In the genomic region with DNA sequence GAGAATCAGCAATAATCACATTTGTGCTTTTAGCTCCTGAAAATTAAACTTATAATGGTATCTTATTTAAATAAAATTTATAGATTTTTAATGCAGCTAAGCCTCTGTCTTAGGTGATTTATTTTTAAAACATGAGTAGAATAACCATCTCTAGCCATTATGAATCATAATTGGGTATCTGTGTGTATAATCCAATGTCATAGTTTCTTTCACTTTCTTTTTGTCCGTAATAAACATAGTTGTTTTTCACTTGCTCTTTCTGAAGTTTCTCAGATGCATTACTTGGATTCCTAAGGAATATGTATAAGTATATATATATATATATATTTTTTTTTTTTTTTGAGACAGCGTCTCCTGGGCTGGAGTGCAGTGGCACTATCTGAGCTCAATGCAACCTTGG, we compare ENCODE assay signal across 26 cellular contexts.
"Had no signal": no experiment of that assay in that cellular context is flagged by ENCODE, and none has a peak within 500 bp of the region (broad histone marks: within the 10 kb centered on the region; RNA-seq: fewer than 3 reads in every experiment).

No MANE protein-coding gene starts in this region.

- H3K4me3 ChIP-seq: left lung, lower lobe of right lung, pancreas, prostate gland, skin epidermis, thoracic aorta had no signal

- H3K27ac ChIP-seq: left lung, lower lobe of right lung, pancreas, prostate gland, skin epidermis, thoracic aorta had no signal

- DNase-seq: activated CD4-positive, alpha-beta T cell treated with anti-CD3 and anti-CD28 coated beads for 4 hours; activated CD4-positive, alpha-beta T cell treated with anti-CD3 and anti-CD28 coated beads, Interleukin-2, amount 50 U/mL, for 48 hours; activated CD8-positive, alpha-beta memory T cell treated with anti-CD3 and anti-CD28 coated beads for 24 hours; activated effector memory CD4-positive, alpha-beta T cell treated with Interleukin-2 at 50 U/mL for 16 hours; activated naive CD4-positive, alpha-beta T cell treated with Interleukin-2 at 50 U/mL for 16 hours; anterior cingulate cortex; endodermal cell; foreskin fibroblast; left lung; lower lobe of right lung; mesenchymal stem cell; naive thymus-derived CD8-positive, alpha-beta T cell; nucleus accumbens; pancreas; retina; stimulated activated CD4-positive, alpha-beta T cell treated with anti-CD3 and anti-CD28 coated beads, Interleukin-12 subunit alpha, Interleukin-12 subunit beta, amount 100 ng/mL, for 4 hours; stimulated activated CD4-positive, alpha-beta T cell treated with anti-CD3 and anti-CD28 coated beads, Interleukin-4, amount 100 ng/mL, for 1 hour; stimulated activated naive CD8-positive, alpha-beta T cell treated with anti-CD3 and anti-CD28 coated beads, Interleukin-15, Interleukin-2, amounts not matched to agents 100 U/mL and 50 U/mL, for 24 hours; trophoblast cell had no signal

- H3K27me3 ChIP-seq: left lung, pancreas had no signal

- H3K9me3 ChIP-seq: lower lobe of right lung, pancreas, prostate gland, thoracic aorta had no signal

- FAIRE-seq: bronchial epithelial cell, pancreas, urothelium cell line had no signal

- ATAC-seq: esophagus mucosa; left lung; lower lobe of right lung; naive thymus-derived CD8-positive, alpha-beta T cell; pancreas; sciatic nerve; stimulated activated naive CD8-positive, alpha-beta T cell treated with anti-CD3 and anti-CD28 coated beads, Interleukin-15, Interleukin-2, amounts not matched to agents 100 U/mL and 50 U/mL, for 24 hours had no signal

- H3K36me3 ChIP-seq: left lung, lower lobe of right lung, pancreas, prostate gland, thoracic aorta had no signal

- H3K4me1 ChIP-seq: left lung, lower lobe of right lung, pancreas, prostate gland had no signal
